14 cellular contexts compared by ENCODE assay signal in genomic region chr3:130825762-130826297, GRCh38.
DNase-seq lines count a peak whose midpoint lies in the region; ATAC-seq, FAIRE-seq and TF ChIP-seq lines count a peak whose summit lies in the region.
"Had no signal": no experiment of that assay in that cellular context is flagged by ENCODE, and none has a peak within 500 bp of the region (broad histone marks: within the 10 kb centered on the region; RNA-seq: fewer than 3 reads in every experiment).

No MANE protein-coding gene starts in this region.

- peaks cover 5% of the 10 kb centered on the region for H3K36me3 Mint-ChIP-seq in Calu3 (ENCODE audit: insufficient read depth, unreplicated experiment)
- H3K36me3 Mint-ChIP-seq: CD14-positive monocyte; CD8-positive, alpha-beta T cell had no signal

- H3K27me3 ChIP-seq in small intestine (ENCODE audit: control insufficient read depth in 2 of 2, insufficient read depth in 2 of 2, low read length in 2 of 2), result no peaks in the 10 kb centered on the region

- no peak for DNase-seq in Calu3
- DNase-seq in OCI-M1 (lab: John Stamatoyannopoulos, UW), result peak; percentile 28
- DNase-seq in left colon, result no peak
- peak; percentile 81 for DNase-seq in small intestine
- no peak for DNase-seq in SHP77 (lab: John Stamatoyannopoulos, UW)
- DNase-seq: CD8-positive, alpha-beta T cell; COR-L47; GF-D8; GM23248; H9 had no signal

- WGBS in small intestine, 3 donors, result 12 to 62% (median 33%) methylated on average over 2 of the region's 2 CpGs

- intact Hi-C loops in Calu3 (cut with micrococcal nuclease; ENCODE audit: unreplicated experiment) (no loop called here), left colon (cut with DNase I, micrococcal nuclease) (no loop called here)

- H3K27ac Mint-ChIP-seq in Calu3 (ENCODE audit: unreplicated experiment), result peak overlapping the region; percentile 18
- H3K27ac Mint-ChIP-seq: CD14-positive monocyte; CD8-positive, alpha-beta T cell; H9 had no signal

- no peaks in the 10 kb centered on the region for H3K4me1 ChIP-seq in small intestine (ENCODE audit: control insufficient read depth in 2 of 2, insufficient read depth in 1 of 2, low read depth in 1 of 2, low read length in 1 of 2)

- H3K9me3 ChIP-seq in small intestine (ENCODE audit: control insufficient read depth, low read depth), result no peaks in the 10 kb centered on the region
- H3K9me3 ChIP-seq: A549 had no signal

- FAIRE-seq in small intestine (lab: Jason Lieb, UNC), result no peak
- FAIRE-seq: A549, GM19239 had no signal

- ATAC-seq in left colon (peak; percentile 58), GM21723 (IDR thresholded peaks at IDR 0.05; ENCODE audit: unreplicated experiment) (no peak)
- ATAC-seq: A549; CD8-positive, alpha-beta T cell had no signal

- H3K4me1 Mint-ChIP-seq in Calu3 (ENCODE audit: low read depth, unreplicated experiment), result peaks cover 37% of the 10 kb centered on the region

- H3K27me3 Mint-ChIP-seq in Calu3 (ENCODE audit: unreplicated experiment), result no peaks in the 10 kb centered on the region

- no peak for TF ChIP-seq CTCF in Calu3 (IDR thresholded peaks at IDR 0.05; ENCODE audit: unreplicated experiment)

- H3K4me3 ChIP-seq in small intestine (ENCODE audit: low read depth in 1 of 2, low read length in 2 of 2), result no peak overlapping the region
- H3K4me3 ChIP-seq: A549, GM23248 had no signal

- no peak overlapping the region for H3K4me3 Mint-ChIP-seq in Calu3 (ENCODE audit: low read depth, unreplicated experiment)
- H3K4me3 Mint-ChIP-seq: CD14-positive monocyte; CD8-positive, alpha-beta T cell; H9 had no signal

- CTCF ChIA-PET in Calu3 (lab: Charles Lee), result interaction anchor here (0.8 to 1.4 kb wide), 4 partner anchors 9 to 54 kb away, joined by 3 to 4 read pairs (median 4); no protein-coding TSS in a partner anchor

- H3K36me3 ChIP-seq in small intestine (ENCODE audit: control insufficient read depth in 2 of 2, insufficient read depth in 2 of 2, low read length in 2 of 2), result no peaks in the 10 kb centered on the region

- no peaks in the 10 kb centered on the region for H3K9me3 Mint-ChIP-seq in Calu3 (ENCODE audit: low read depth, unreplicated experiment)
- H3K9me3 Mint-ChIP-seq: CD14-positive monocyte; CD8-positive, alpha-beta T cell; H9 had no signal

- no peak overlapping the region for H3K27ac ChIP-seq in small intestine (ENCODE audit: low read depth in 1 of 2, low read length in 1 of 2)
- H3K27ac ChIP-seq: A549, GM23248 had no signal

- no TSS peak for BruUV-seq in Calu3 (replicated peaks; lab: Mats Ljungman, UMichigan)

Comparison
In these comparisons a context has a peak if more than half of its experiments do, and no peak if none do; other contexts are left out.
1. DNase-seq: peak in OCI-M1 (single experiment) and small intestine (single experiment); none in Calu3 (single experiment), left colon (0 of 2) and SHP77 (0 of 2).